ENCODE assay signal across 8 cellular contexts in genomic region chr20:56629464-56630085, GRCh38. TPM values are rescaled to one million over a fixed set of nuclear protein-coding genes. Genes with fewer than 3 reads are reported as not detected.
DNase-seq lines count a peak whose midpoint lies in the region; ATAC-seq and TF ChIP-seq lines count a peak whose summit lies in the region.

No MANE protein-coding gene starts in this region.

- peak overlapping the region; percentile 60 for H3K4me3 ChIP-seq in RWPE2 (ENCODE audit: severe bottlenecking)
- peak overlapping the region; percentile 41 to 54 for H3K4me3 ChIP-seq in right atrium auricular region

- H3K4me3 Mint-ChIP-seq in stimulated activated effector memory CD8-positive, alpha-beta T cell treated with anti-CD3 and anti-CD28 coated beads, Interleukin-12 subunit alpha, Interleukin-12 subunit beta, amount 100 ng/mL, for 72 hours = peak overlapping the region; percentile 14

- DNase-seq in DMS79 treated with DMSO at 0.1 percent for 48 hours (lab: John Stamatoyannopoulos, UW) = peak; percentile 39
- DNase-seq in DMS79 (lab: John Stamatoyannopoulos, UW) = no peak
- no peak for DNase-seq in RWPE2 (ENCODE audit: low spot score)
- DNase-seq in right atrium auricular region (ENCODE audit: low spot score) = no peak
- peak in 1 of 2 donors; percentile 48 for DNase-seq in stimulated activated effector memory CD8-positive, alpha-beta T cell treated with anti-CD3 and anti-CD28 coated beads, Interleukin-12 subunit alpha, Interleukin-12 subunit beta, amount 100 ng/mL, for 72 hours (ENCODE audit: low spot score in 2 of 2)

- no peaks in the 10 kb centered on the region for H3K36me3 Mint-ChIP-seq in stimulated activated effector memory CD8-positive, alpha-beta T cell treated with anti-CD3 and anti-CD28 coated beads, Interleukin-12 subunit alpha, Interleukin-12 subunit beta, amount 100 ng/mL, for 72 hours

- H3K4me1 Mint-ChIP-seq in stimulated activated effector memory CD8-positive, alpha-beta T cell treated with anti-CD3 and anti-CD28 coated beads, Interleukin-12 subunit alpha, Interleukin-12 subunit beta, amount 100 ng/mL, for 72 hours = peaks cover 11% of the 10 kb centered on the region

- H3K27ac ChIP-seq in RWPE2 (ENCODE audit: poor library complexity, severe bottlenecking) (peak overlapping the region; percentile 49), right atrium auricular region (no peak overlapping the region)

- no peaks in the 10 kb centered on the region for H3K9me3 Mint-ChIP-seq in stimulated activated effector memory CD8-positive, alpha-beta T cell treated with anti-CD3 and anti-CD28 coated beads, Interleukin-12 subunit alpha, Interleukin-12 subunit beta, amount 100 ng/mL, for 72 hours

- H3K4me1 ChIP-seq in RWPE2 (ENCODE audit: insufficient read depth, poor library complexity, severe bottlenecking) (peaks cover 11% of the 10 kb centered on the region), right atrium auricular region (peaks cover 0 to 63% of the 10 kb centered on the region in 2 donors)

- no peak overlapping the region for H3K27ac Mint-ChIP-seq in stimulated activated effector memory CD8-positive, alpha-beta T cell treated with anti-CD3 and anti-CD28 coated beads, Interleukin-12 subunit alpha, Interleukin-12 subunit beta, amount 100 ng/mL, for 72 hours

- ATAC-seq in RWPE2 (ENCODE audit: low read depth) (peak; percentile 0), GM18861 (IDR thresholded peaks at IDR 0.05; ENCODE audit: unreplicated experiment) (no peak), HG03159 (IDR thresholded peaks at IDR 0.05; ENCODE audit: unreplicated experiment) (no peak), HG02571 (IDR thresholded peaks at IDR 0.05; ENCODE audit: unreplicated experiment) (no peak)
- ATAC-seq in stimulated activated effector memory CD8-positive, alpha-beta T cell treated with anti-CD3 and anti-CD28 coated beads, Interleukin-12 subunit alpha, Interleukin-12 subunit beta, amount 100 ng/mL, for 72 hours = no peak

- H3K9me3 ChIP-seq in RWPE2 (ENCODE audit: severe bottlenecking) = no peaks in the 10 kb centered on the region
- H3K9me3 ChIP-seq in right atrium auricular region = no peaks in the 10 kb centered on the region

- H3K27me3 ChIP-seq in RWPE2 (ENCODE audit: insufficient read depth, poor library complexity, severe bottlenecking) (no peaks in the 10 kb centered on the region), right atrium auricular region (peaks cover 20 to 55% of the 10 kb centered on the region in 2 donors)

- H3K36me3 ChIP-seq in RWPE2 (ENCODE audit: low read depth) (peaks cover 22% of the 10 kb centered on the region), right atrium auricular region (no peaks in the 10 kb centered on the region)

- TF ChIP-seq CTCF in RWPE2 (IDR thresholded peaks at IDR 0.05; ENCODE audit: poor library complexity, severe bottlenecking) (no peak), right atrium auricular region (IDR thresholded peaks at IDR 0.05) (no peak)

RNA-seq across cellular contexts. Expression of gene TFAP2C, which starts 0.5 kb away (rescaled TPM):
- total RNA-seq in right atrium auricular region = under 1 TPM; 0.37 to 0.39 TPM
